ENCODE assay signal across 11 cellular contexts in the genomic region with DNA sequence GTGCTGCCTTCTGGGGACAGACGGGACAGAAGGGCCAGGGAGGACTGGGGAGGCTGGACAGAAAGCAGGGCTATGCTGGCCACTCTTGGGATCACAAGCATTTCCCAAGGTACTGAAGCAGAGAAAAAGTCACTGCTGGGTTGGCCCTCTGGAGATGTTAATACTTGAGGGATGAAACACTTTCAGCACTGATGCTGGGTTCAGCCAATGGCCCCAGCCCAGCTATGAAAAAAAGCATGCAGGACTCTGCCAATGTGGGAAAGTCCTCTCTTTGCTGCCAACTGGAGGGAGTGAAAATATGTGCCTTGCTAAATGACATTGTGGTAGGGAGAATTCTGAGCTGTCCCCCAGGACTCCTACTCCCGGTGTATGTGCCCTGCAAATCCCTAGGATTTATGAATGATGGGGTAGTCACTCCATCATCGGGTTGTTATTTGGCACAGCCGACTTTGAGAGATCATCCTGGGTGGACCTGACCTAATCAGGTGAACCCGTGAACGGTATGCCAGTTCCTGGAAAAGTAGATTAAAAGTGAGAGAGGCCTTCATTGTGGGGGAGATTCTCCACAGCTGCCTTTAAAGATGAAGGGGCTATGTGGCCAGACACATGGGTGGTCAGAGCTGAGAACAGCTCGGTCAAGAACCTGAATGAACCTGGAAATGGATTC.
DNase-seq lines count a peak whose midpoint lies in the region; ATAC-seq lines count a peak whose summit lies in the region.
"Had no signal": no experiment of that assay in that cellular context is flagged by ENCODE, and none has a peak within 500 bp of the region (broad histone marks: within the 10 kb centered on the region; RNA-seq: fewer than 3 reads in every experiment).

No MANE protein-coding gene starts in this region.

- no peak for DNase-seq in activated T-cell treated with anti-CD3 and anti-CD28 coated beads, Interleukin-2, amount 50 U/mL, for 24 hours
- DNase-seq in activated T-cell treated with anti-CD3 and anti-CD28 coated beads, Interleukin-2, amount 50 U/mL, for 48 hours: no peak
- no peak for DNase-seq in activated naive CD8-positive, alpha-beta T cell treated with anti-CD3 and anti-CD28 coated beads, Interleukin-2, amount 10 ng/mL, durations not matched to agents 7 days and 5 days
- DNase-seq in left cardiac atrium (no peak), stromal cell of bone marrow (ENCODE audit: low read depth) (peak; percentile 58), NCI-H187 (lab: John Stamatoyannopoulos, UW) (no peak), RKO (ENCODE audit: low spot score) (no peak)
- DNase-seq in stimulated activated CD4-positive, alpha-beta T cell treated with anti-CD3 and anti-CD28 coated beads, Interleukin-1b, Interleukin-23, amount 100 ng/mL, for 48 hours: no peak
- DNase-seq: NCI-H1694 treated with DMSO at 0.1 percent for 48 hours; ovary; stimulated activated CD4-positive, alpha-beta T cell treated with anti-CD3 and anti-CD28 coated beads, Interleukin-4, amount 100 ng/mL, for 24 hours had no signal

- intact Hi-C loops in left cardiac atrium (cut with DNase I): no loop called here

- peak overlapping the region; percentile 89 for H3K27ac Mint-ChIP-seq in activated T-cell treated with anti-CD3 and anti-CD28 coated beads, Interleukin-2, amount 50 U/mL, for 24 hours
- peak overlapping the region; percentile 84 for H3K27ac Mint-ChIP-seq in activated naive CD8-positive, alpha-beta T cell treated with anti-CD3 and anti-CD28 coated beads, Interleukin-2, amount 10 ng/mL, durations not matched to agents 7 days and 5 days

- peaks cover 95% of the 10 kb centered on the region for H3K36me3 Mint-ChIP-seq in activated T-cell treated with anti-CD3 and anti-CD28 coated beads, Interleukin-2, amount 50 U/mL, for 24 hours (ENCODE audit: low read depth)
- H3K36me3 Mint-ChIP-seq in activated naive CD8-positive, alpha-beta T cell treated with anti-CD3 and anti-CD28 coated beads, Interleukin-2, amount 10 ng/mL, durations not matched to agents 7 days and 5 days: peaks cover 31% of the 10 kb centered on the region

- peak overlapping the region; percentile 4 for H3K4me3 Mint-ChIP-seq in activated T-cell treated with anti-CD3 and anti-CD28 coated beads, Interleukin-2, amount 50 U/mL, for 24 hours
- H3K4me3 Mint-ChIP-seq in activated naive CD8-positive, alpha-beta T cell treated with anti-CD3 and anti-CD28 coated beads, Interleukin-2, amount 10 ng/mL, durations not matched to agents 7 days and 5 days: no peak overlapping the region

- H3K4me1 Mint-ChIP-seq in activated T-cell treated with anti-CD3 and anti-CD28 coated beads, Interleukin-2, amount 50 U/mL, for 24 hours (ENCODE audit: low read depth): peaks cover 92% of the 10 kb centered on the region
- H3K4me1 Mint-ChIP-seq in activated naive CD8-positive, alpha-beta T cell treated with anti-CD3 and anti-CD28 coated beads, Interleukin-2, amount 10 ng/mL, durations not matched to agents 7 days and 5 days: peaks cover 38% of the 10 kb centered on the region

- H3K27me3 Mint-ChIP-seq in activated T-cell treated with anti-CD3 and anti-CD28 coated beads, Interleukin-2, amount 50 U/mL, for 24 hours: no peaks in the 10 kb centered on the region
- H3K27me3 Mint-ChIP-seq in activated naive CD8-positive, alpha-beta T cell treated with anti-CD3 and anti-CD28 coated beads, Interleukin-2, amount 10 ng/mL, durations not matched to agents 7 days and 5 days: no peaks in the 10 kb centered on the region

- no peaks in the 10 kb centered on the region for H3K9me3 Mint-ChIP-seq in activated T-cell treated with anti-CD3 and anti-CD28 coated beads, Interleukin-2, amount 50 U/mL, for 24 hours
- peaks cover 2% of the 10 kb centered on the region for H3K9me3 Mint-ChIP-seq in activated naive CD8-positive, alpha-beta T cell treated with anti-CD3 and anti-CD28 coated beads, Interleukin-2, amount 10 ng/mL, durations not matched to agents 7 days and 5 days

- no peak for ATAC-seq in activated naive CD8-positive, alpha-beta T cell treated with anti-CD3 and anti-CD28 coated beads, Interleukin-2, amount 10 ng/mL, durations not matched to agents 7 days and 5 days (ENCODE audit: low read depth)
- peak; percentile 51 to 77 for ATAC-seq in left cardiac atrium

- POLR2A ChIA-PET in activated naive CD8-positive, alpha-beta T cell treated with anti-CD3 and anti-CD28 coated beads, Interleukin-2, amount 10 ng/mL, durations not matched to agents 7 days and 5 days (lab: Charles Lee): interaction anchor here (0.6 kb wide), 2 partner anchors 9 to 148 kb away, joined by 3 read pairs; a partner anchor contains a TSS
